ENCODE assay signal across 9 cellular contexts in genomic region chr2:219521066-219521880, GRCh38. TPM values are rescaled to one million over a fixed set of nuclear protein-coding genes. Genes with fewer than 3 reads are reported as not detected.
DNase-seq lines count a peak whose midpoint lies in the region; ATAC-seq and TF ChIP-seq lines count a peak whose summit lies in the region.
"Had no signal": no experiment of that assay in that cellular context is flagged by ENCODE, and none has a peak within 500 bp of the region (broad histone marks: within the 10 kb centered on the region; RNA-seq: fewer than 3 reads in every experiment).

No MANE protein-coding gene starts in this region.

- no peaks in the 10 kb centered on the region for H3K36me3 ChIP-seq in CD8-positive, alpha-beta T cell (ENCODE audit: insufficient read depth, low read length)
- H3K36me3 ChIP-seq in HEK293 (ENCODE audit: control insufficient read depth in 2 of 2, insufficient read depth in 1 of 2, low read length in 2 of 2) (no peaks in the 10 kb centered on the region), sigmoid colon (no peaks in the 10 kb centered on the region)

- H3K4me3 ChIP-seq in CD8-positive, alpha-beta T cell (ENCODE audit: low read depth, low read length), result no peak overlapping the region
- H3K4me3 ChIP-seq in HEK293 (ENCODE audit: low read depth, low read length) (no peak overlapping the region), sigmoid colon (no peak overlapping the region)
- H3K4me3 ChIP-seq: SK-N-MC had no signal

- peak in 1 of 7 experiments; percentile 18 for DNase-seq in CD8-positive, alpha-beta T cell
- DNase-seq in SK-N-DZ (ENCODE audit: low spot score), result peak; percentile 78
- DNase-seq in foreskin keratinocyte, result no peak
- no peak for DNase-seq in sigmoid colon
- DNase-seq in LoVo (ENCODE audit: low spot score), result no peak
- DNase-seq in natural killer cell treated with Interleukin-12 subunit alpha and Interleukin-12 subunit beta and Interleukin-15 and Interleukin-18, amount 100 ng/mL, for 72 hours (ENCODE audit: low spot score), result no peak

- no peak overlapping the region for H3K4me3 Mint-ChIP-seq in CD8-positive, alpha-beta T cell
- H3K4me3 Mint-ChIP-seq in natural killer cell treated with Interleukin-12 subunit alpha and Interleukin-12 subunit beta and Interleukin-15 and Interleukin-18, amount 100 ng/mL, for 72 hours, result no peak overlapping the region

- H3K27me3 Mint-ChIP-seq in CD8-positive, alpha-beta T cell (ENCODE audit: low read depth), result peaks cover 80% of the 10 kb centered on the region
- peaks cover 70 to 82% of the 10 kb centered on the region in 2 donors for H3K27me3 Mint-ChIP-seq in natural killer cell treated with Interleukin-12 subunit alpha and Interleukin-12 subunit beta and Interleukin-15 and Interleukin-18, amount 100 ng/mL, for 72 hours

- no peak for TF ChIP-seq EP300 in sigmoid colon (IDR thresholded peaks at IDR 0.05)

- no peak for TF ChIP-seq CTCF in CD8-positive, alpha-beta T cell (IDR thresholded peaks at IDR 0.05)
- TF ChIP-seq CTCF in HEK293 (tag by site-specific recombination; IDR thresholded peaks at IDR 0.05), result peak; percentile 85
- TF ChIP-seq CTCF in foreskin keratinocyte (conservative IDR thresholded peaks at IDR 0.05), result peak; percentile 58
- peak; percentile 60 to 82 (median 70) for TF ChIP-seq CTCF in sigmoid colon (IDR thresholded peaks at IDR 0.05)

- H3K4me1 ChIP-seq in CD8-positive, alpha-beta T cell (ENCODE audit: insufficient read depth, low read length), result peaks cover 22% of the 10 kb centered on the region
- H3K4me1 ChIP-seq in HEK293 (ENCODE audit: control insufficient read depth, insufficient read depth, low read length) (peaks cover 7% of the 10 kb centered on the region), foreskin keratinocyte (peaks cover 8% of the 10 kb centered on the region), sigmoid colon (peaks cover 0 to 31% (median 27%) of the 10 kb centered on the region in 4 donors)

- no peak for TF ChIP-seq POLR2A in sigmoid colon (IDR thresholded peaks at IDR 0.05)

- H3K27me3 ChIP-seq in CD8-positive, alpha-beta T cell (ENCODE audit: insufficient read depth, low read length), result peaks cover 35% of the 10 kb centered on the region
- peaks cover 81% of the 10 kb centered on the region for H3K27me3 ChIP-seq in foreskin keratinocyte
- H3K27me3 ChIP-seq in sigmoid colon, result peaks cover 0 to 17% (median 0%) of the 10 kb centered on the region in 3 donors

- H3K27ac Mint-ChIP-seq in CD8-positive, alpha-beta T cell, result no peak overlapping the region
- no peak overlapping the region for H3K27ac Mint-ChIP-seq in natural killer cell treated with Interleukin-12 subunit alpha and Interleukin-12 subunit beta and Interleukin-15 and Interleukin-18, amount 100 ng/mL, for 72 hours

- CTCF ChIA-PET in CD8-positive, alpha-beta T cell (lab: Charles Lee), result interaction anchor here (0.9 to 11.0 kb wide), 4 partner anchors 9 to 54 kb away, joined by 3 to 82 read pairs (median 6); no protein-coding TSS in a partner anchor
- CTCF ChIA-PET in HEK293 (lab: Yijun Ruan, JAX), result interaction anchor here (0.6 to 5.9 kb wide), 21 partner anchors 9 to 244 kb away, joined by 3 to 61 read pairs (median 4); partner anchors contain the start of genes DNPEP and GMPPA

- H3K9me3 Mint-ChIP-seq in CD8-positive, alpha-beta T cell, result no peaks in the 10 kb centered on the region
- H3K9me3 Mint-ChIP-seq in natural killer cell treated with Interleukin-12 subunit alpha and Interleukin-12 subunit beta and Interleukin-15 and Interleukin-18, amount 100 ng/mL, for 72 hours, result no peaks in the 10 kb centered on the region

- peaks cover 12% of the 10 kb centered on the region for H3K4me1 Mint-ChIP-seq in CD8-positive, alpha-beta T cell (ENCODE audit: low read depth)
- H3K4me1 Mint-ChIP-seq in natural killer cell treated with Interleukin-12 subunit alpha and Interleukin-12 subunit beta and Interleukin-15 and Interleukin-18, amount 100 ng/mL, for 72 hours (ENCODE audit: low read depth in 2 of 2), result peaks cover 8 to 13% of the 10 kb centered on the region in 2 donors

- intact Hi-C loops in CD8-positive, alpha-beta T cell (cut with DNase I, micrococcal nuclease), result no loop called here
- intact Hi-C loops in sigmoid colon (cut with DNase I), result no loop called here

- no peaks in the 10 kb centered on the region for H3K36me3 Mint-ChIP-seq in CD8-positive, alpha-beta T cell
- no peaks in the 10 kb centered on the region for H3K36me3 Mint-ChIP-seq in natural killer cell treated with Interleukin-12 subunit alpha and Interleukin-12 subunit beta and Interleukin-15 and Interleukin-18, amount 100 ng/mL, for 72 hours

- H3K27ac ChIP-seq in CD8-positive, alpha-beta T cell (ENCODE audit: low read depth, low read length), result no peak overlapping the region
- no peak overlapping the region for H3K27ac ChIP-seq in HEK293 (ENCODE audit: extremely low read depth, low read depth, low read length)
- H3K27ac ChIP-seq in foreskin keratinocyte, result no peak overlapping the region
- H3K27ac ChIP-seq in sigmoid colon, result peak overlapping the region; percentile 81 to 88 (median 83)
- H3K27ac ChIP-seq: SK-N-MC had no signal

- no peaks in the 10 kb centered on the region for H3K9me3 ChIP-seq in CD8-positive, alpha-beta T cell (ENCODE audit: low read length)
- H3K9me3 ChIP-seq in HEK293 (ENCODE audit: control insufficient read depth, insufficient read depth, low read depth, low read length), result no peaks in the 10 kb centered on the region
- H3K9me3 ChIP-seq in sigmoid colon, result no peaks in the 10 kb centered on the region

- ATAC-seq in CD8-positive, alpha-beta T cell, result peak; percentile 51
- ATAC-seq in foreskin keratinocyte, result peak; percentile 32
- ATAC-seq in HG03039 (IDR thresholded peaks at IDR 0.05; ENCODE audit: unreplicated experiment), result no peak
- ATAC-seq in natural killer cell treated with Interleukin-12 subunit alpha and Interleukin-12 subunit beta and Interleukin-15 and Interleukin-18, amount 100 ng/mL, for 72 hours, result no peak

- POLR2A ChIA-PET in CD8-positive, alpha-beta T cell (lab: Charles Lee), result interaction anchor here (0.9 kb wide), 1 partner anchor 23 kb away, joined by 3 read pairs; the partner anchor contains the start of gene GMPPA
- POLR2A ChIA-PET in HEK293 (lab: Yijun Ruan, JAX), result interaction anchor here (1.1 to 1.8 kb wide), 3 partner anchors 11 to 23 kb away, joined by 3 to 8 read pairs (median 4); partner anchors contain the start of gene GMPPA

- WGBS in sigmoid colon, 2 donors, result 6 to 16% methylated on average over 14 of the region's 14 CpGs

RNA-seq across cellular contexts. Expression of gene ASIC4, which starts 7.0 kb away (rescaled TPM):
- under 1 TPM in 1 of 2 experiments, not detected in 1; 0.14 TPM for total RNA-seq in CD8-positive, alpha-beta T cell
- polyA plus RNA-seq in SK-N-DZ (2014; cell fraction: cytosol; rRNA removed), result 1.8 and 2.4 TPM in 2 replicates
- polyA plus RNA-seq in SK-N-DZ (2014; cell fraction: nucleus; rRNA removed), result 4.6 and 8.0 TPM in 2 replicates
- total RNA-seq in foreskin keratinocyte (not detected in 2 replicates), sigmoid colon (under 1 TPM in 1 of 4 donors, not detected in 3; under 0.01 TPM)
- polyA plus RNA-seq in foreskin keratinocyte (not detected in 2 replicates), sigmoid colon (under 1 TPM in 1 of 3 donors, not detected in 2; 0.07 TPM)
- total RNA-seq in natural killer cell treated with Interleukin-12 subunit alpha and Interleukin-12 subunit beta and Interleukin-15 and Interleukin-18, amount 100 ng/mL, for 72 hours, result under 1 TPM in 1 of 2 donors, not detected in 1; 0.12 TPM

RNA-seq across cellular contexts. Expression of gene CHPF, which starts 22.3 kb away (rescaled TPM):
- 1 to 10 TPM; 5.2 to 6.2 TPM for total RNA-seq in CD8-positive, alpha-beta T cell
- polyA plus RNA-seq in SK-N-DZ (2014; cell fraction: cytosol; rRNA removed), result 32.0 and 36.6 TPM in 2 replicates
- polyA plus RNA-seq in SK-N-DZ (2014; cell fraction: nucleus; rRNA removed), result 23.0 and 30.2 TPM in 2 replicates
- total RNA-seq in foreskin keratinocyte (93.1 and 105 TPM in 2 replicates), sigmoid colon (10 to 100 TPM; 12.5 to 39.1 (median 23.5) TPM)
- polyA plus RNA-seq in foreskin keratinocyte (117 and 130 TPM in 2 replicates), sigmoid colon (10 to 100 TPM in 1 of 3 donors, 1 to 10 TPM in 2; 5.5 to 37.3 (median 6.6) TPM)
- 10 to 100 TPM; 52.4 to 57.5 TPM for total RNA-seq in natural killer cell treated with Interleukin-12 subunit alpha and Interleukin-12 subunit beta and Interleukin-15 and Interleukin-18, amount 100 ng/mL, for 72 hours

RNA-seq across cellular contexts. Expression of gene TMEM198, which starts 22.6 kb away (rescaled TPM):
- total RNA-seq in CD8-positive, alpha-beta T cell, result under 1 TPM; 0.31 to 0.46 TPM
- polyA plus RNA-seq in SK-N-DZ (2014; cell fraction: cytosol; rRNA removed), result 29.0 and 33.6 TPM in 2 replicates
- polyA plus RNA-seq in SK-N-DZ (2014; cell fraction: nucleus; rRNA removed), result 28.0 and 28.4 TPM in 2 replicates
- total RNA-seq in foreskin keratinocyte (1.0 and 1.2 TPM in 2 replicates), sigmoid colon (1 to 10 TPM in 3 of 4 donors, under 1 TPM in 1; 0.71 to 3.0 (median 1.6) TPM)
- polyA plus RNA-seq in foreskin keratinocyte (1.2 and 1.3 TPM in 2 replicates), sigmoid colon (1 to 10 TPM in 2 of 3 donors, not detected in 1; 1.2 to 3.9 TPM)
- 1 to 10 TPM; 3.6 to 7.6 TPM for total RNA-seq in natural killer cell treated with Interleukin-12 subunit alpha and Interleukin-12 subunit beta and Interleukin-15 and Interleukin-18, amount 100 ng/mL, for 72 hours

RNA-seq across cellular contexts. Expression of gene GMPPA, which starts 22.6 kb away (rescaled TPM):
- 10 to 100 TPM in 1 of 2 experiments, 1 to 10 TPM in 1; 9.4 to 15.0 TPM for total RNA-seq in CD8-positive, alpha-beta T cell
- 37.1 and 42.5 TPM in 2 replicates for polyA plus RNA-seq in SK-N-DZ (2014; cell fraction: cytosol; rRNA removed)
- polyA plus RNA-seq in SK-N-DZ (2014; cell fraction: nucleus; rRNA removed), result 69.3 and 75.5 TPM in 2 replicates
- total RNA-seq in foreskin keratinocyte (55.4 and 62.6 TPM in 2 replicates), sigmoid colon (10 to 100 TPM; 13.9 to 24.7 (median 21.3) TPM)
- polyA plus RNA-seq in foreskin keratinocyte (64.7 and 74.8 TPM in 2 replicates), sigmoid colon (10 to 100 TPM; 42.6 to 52.8 (median 44.2) TPM)
- 10 to 100 TPM; 55.5 to 67.1 TPM for total RNA-seq in natural killer cell treated with Interleukin-12 subunit alpha and Interleukin-12 subunit beta and Interleukin-15 and Interleukin-18, amount 100 ng/mL, for 72 hours

RNA-seq across cellular contexts. Expression of gene OBSL1, which starts 50.1 kb away (rescaled TPM):
- under 1 TPM in 1 of 2 experiments, not detected in 1; 0.35 TPM for total RNA-seq in CD8-positive, alpha-beta T cell
- polyA plus RNA-seq in SK-N-DZ (2014; cell fraction: cytosol; rRNA removed), result 57.4 and 69.0 TPM in 2 replicates
- 221 and 243 TPM in 2 replicates for polyA plus RNA-seq in SK-N-DZ (2014; cell fraction: nucleus; rRNA removed)
- total RNA-seq in foreskin keratinocyte, result 32.0 and 33.7 TPM in 2 replicates
- 32.4 and 36.3 TPM in 2 replicates for polyA plus RNA-seq in foreskin keratinocyte
- total RNA-seq in sigmoid colon, result 10 to 100 TPM; 34.6 to 83.6 (median 53.3) TPM
- polyA plus RNA-seq in sigmoid colon, result 10 to 100 TPM in 1 of 3 donors, 1 to 10 TPM in 2; 2.8 to 15.6 (median 7.8) TPM
- total RNA-seq in natural killer cell treated with Interleukin-12 subunit alpha and Interleukin-12 subunit beta and Interleukin-15 and Interleukin-18, amount 100 ng/mL, for 72 hours, result 1 to 10 TPM in 1 of 2 donors, not detected in 1; 2.9 TPM

Comparison
In these comparisons a context has a peak if more than half of its experiments do, and no peak if none do; other contexts are left out.
1. ATAC-seq: peak in CD8-positive, alpha-beta T cell (single experiment) and foreskin keratinocyte (single experiment); none in HG03039 (single experiment) and natural killer cell treated with Interleukin-12 subunit alpha and Interleukin-12 subunit beta and Interleukin-15 and Interleukin-18, amount 100 ng/mL, for 72 hours (0 of 2).
2. H3K27ac ChIP-seq: peak in sigmoid colon (4 of 4); none in CD8-positive, alpha-beta T cell (single experiment), HEK293 (single experiment) and foreskin keratinocyte (single experiment).